In the genomic region with DNA sequence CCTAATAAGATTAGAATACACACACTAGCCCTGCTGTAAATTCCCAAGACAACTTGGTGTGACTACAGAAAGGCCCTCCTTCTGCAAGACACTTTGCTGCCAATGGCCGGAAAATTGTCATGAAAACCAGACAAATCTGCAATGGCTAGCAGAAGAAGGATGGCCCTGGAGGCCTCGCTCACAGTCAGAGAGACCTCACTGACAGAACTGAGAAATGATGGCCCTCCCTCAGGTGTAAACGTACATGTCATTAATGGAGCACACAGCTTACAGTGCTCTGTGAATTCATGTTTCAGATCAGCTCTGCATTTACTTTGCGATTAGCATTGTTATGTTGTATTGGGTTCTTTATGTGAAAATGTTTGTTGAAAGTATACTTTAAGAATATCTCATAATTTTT, we compare ENCODE assay signal across 5 cellular contexts.
"Had no signal": no experiment of that assay in that cellular context is flagged by ENCODE, and none has a peak within 500 bp of the region (broad histone marks: within the 10 kb centered on the region; RNA-seq: fewer than 3 reads in every experiment).

No MANE protein-coding gene starts in this region.

- H3K27ac ChIP-seq: HL-60 had no signal

- DNase-seq: H9, HCEC 1CT, KBM-7 had no signal

- H3K4me3 ChIP-seq: GM23338 had no signal
